Comparison of ENCODE assay signal across 8 cellular contexts in the genomic region with DNA sequence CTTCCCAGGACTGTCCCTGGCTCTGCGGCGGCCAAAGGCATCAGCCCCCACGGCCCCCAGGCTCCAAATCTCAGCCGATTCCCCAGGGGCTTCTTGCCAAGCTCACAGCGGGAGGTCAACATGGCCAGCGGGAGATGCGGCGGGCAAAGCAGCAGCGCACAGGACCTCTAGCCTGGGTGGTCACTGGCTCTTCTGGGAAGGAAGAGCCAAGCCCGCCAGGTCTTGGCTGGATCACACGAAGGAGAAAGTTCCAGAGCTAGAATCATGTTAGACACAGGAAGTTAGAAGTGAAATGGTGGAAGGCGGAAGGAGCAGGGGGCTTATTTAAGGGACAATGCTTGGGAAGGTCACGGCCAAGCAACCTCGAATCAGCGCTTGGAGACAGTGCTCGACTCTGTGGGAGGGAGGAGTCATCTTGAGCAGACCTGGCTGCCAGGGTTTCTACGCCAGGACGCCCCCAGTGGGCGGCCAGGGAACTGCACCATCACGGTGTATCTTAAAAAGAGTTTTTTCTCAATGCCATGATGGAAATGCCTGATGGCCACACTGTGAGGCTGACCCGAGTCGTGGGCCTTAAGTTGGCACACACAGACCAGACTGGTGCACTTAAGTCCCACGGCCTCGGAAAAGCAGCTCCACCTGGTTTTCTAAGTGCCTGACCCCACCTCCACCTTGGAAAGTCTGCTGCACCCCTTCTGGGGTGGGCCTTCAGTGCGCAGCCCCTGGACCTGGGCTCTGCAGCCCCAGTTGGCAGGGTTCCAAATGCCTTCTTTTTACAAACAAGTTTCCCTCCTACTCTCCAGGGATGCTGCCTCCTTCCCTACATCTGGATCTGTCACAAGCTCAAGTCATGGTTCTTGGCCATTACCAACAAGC. TPM values are rescaled to one million over a fixed set of nuclear protein-coding genes. Genes with fewer than 3 reads are reported as not detected.
A peak's percentile ranks its signal among the peaks of the same experiment; 100 is the strongest.
DNase-seq lines count a peak whose midpoint lies in the region; ATAC-seq and TF ChIP-seq lines count a peak whose summit lies in the region.

No MANE protein-coding gene starts in this region.

- H3K4me1 Mint-ChIP-seq in activated CD8-positive, alpha-beta T cell treated with anti-CD3 and anti-CD28 coated beads for 36 hours (ENCODE audit: low read depth), result peaks cover 15% of the 10 kb centered on the region

- peaks cover 25% of the 10 kb centered on the region for H3K36me3 Mint-ChIP-seq in activated CD8-positive, alpha-beta T cell treated with anti-CD3 and anti-CD28 coated beads for 36 hours (ENCODE audit: low read depth)

- intact Hi-C loops in activated CD8-positive, alpha-beta T cell treated with anti-CD3 and anti-CD28 coated beads for 36 hours (cut with micrococcal nuclease), result loop anchor here (10.0 kb wide), 1 partner anchor 313 kb away; no protein-coding TSS in a partner anchor

- H3K9me3 Mint-ChIP-seq in activated CD8-positive, alpha-beta T cell treated with anti-CD3 and anti-CD28 coated beads for 36 hours, result no peaks in the 10 kb centered on the region

- peak; percentile 86 for ATAC-seq in activated CD8-positive, alpha-beta T cell treated with anti-CD3 and anti-CD28 coated beads for 36 hours
- ATAC-seq in GM19351 (IDR thresholded peaks at IDR 0.05; ENCODE audit: unreplicated experiment), result no peak

- DNase-seq in SKM-1 treated with dmso at 0.1 percent for 144 hours (lab: John Stamatoyannopoulos, UW; ENCODE audit: unreplicated experiment), result peak; percentile 73
- DNase-seq in SKM-1 (lab: John Stamatoyannopoulos, UW; ENCODE audit: unreplicated experiment), result no peak
- peak; percentile 32 to 68 for DNase-seq in NCI-H446 (lab: John Stamatoyannopoulos, UW)
- DNase-seq in activated CD8-positive, alpha-beta T cell treated with anti-CD3 and anti-CD28 coated beads for 36 hours, result peak; percentile 88
- DNase-seq in ecto neural progenitor cell (ENCODE audit: low spot score), result peak; percentile 85
- peak; percentile 55 for DNase-seq in medulla oblongata (ENCODE audit: extremely low spot score)
- peak; percentile 37 to 45 for DNase-seq in stimulated activated CD8-positive, alpha-beta memory T cell treated with anti-CD3 and anti-CD28 coated beads, Interleukin-15, amount 100 ng/mL, for 4 hours (ENCODE audit: low read depth in 2 of 2)

- POLR2A ChIA-PET in activated CD8-positive, alpha-beta T cell treated with anti-CD3 and anti-CD28 coated beads for 36 hours (lab: Charles Lee), result interaction anchor here (0.6 kb wide), 1 partner anchor 434 kb away, joined by 3 read pairs; no protein-coding TSS in a partner anchor

- TF ChIP-seq CTCF in activated CD8-positive, alpha-beta T cell treated with anti-CD3 and anti-CD28 coated beads for 36 hours (IDR thresholded peaks at IDR 0.05), result peak; percentile 92

- H3K4me3 Mint-ChIP-seq in activated CD8-positive, alpha-beta T cell treated with anti-CD3 and anti-CD28 coated beads for 36 hours, result no peak overlapping the region

- H3K27me3 Mint-ChIP-seq in activated CD8-positive, alpha-beta T cell treated with anti-CD3 and anti-CD28 coated beads for 36 hours, result no peaks in the 10 kb centered on the region

- H3K27ac Mint-ChIP-seq in activated CD8-positive, alpha-beta T cell treated with anti-CD3 and anti-CD28 coated beads for 36 hours, result peak overlapping the region; percentile 57

- CTCF ChIA-PET in activated CD8-positive, alpha-beta T cell treated with anti-CD3 and anti-CD28 coated beads for 36 hours (lab: Charles Lee), result interaction anchor here (0.5 to 2.7 kb wide), 18 partner anchors 8 to 319 kb away, joined by 3 to 10 read pairs (median 3); no protein-coding TSS in a partner anchor

RNA-seq across cellular contexts. Expression of a gene that starts 29.3 kb away (rescaled TPM):
- 1 to 10 TPM; 3.6 TPM for total RNA-seq in activated CD8-positive, alpha-beta T cell treated with anti-CD3 and anti-CD28 coated beads for 36 hours

RNA-seq across cellular contexts. Expression of a gene that starts 29.5 kb away (rescaled TPM):
- 10 to 100 TPM; 42.9 to 43.4 TPM for total RNA-seq in activated CD8-positive, alpha-beta T cell treated with anti-CD3 and anti-CD28 coated beads for 36 hours

RNA-seq across cellular contexts. Expression of a gene that starts 52.9 kb away (rescaled TPM):
- total RNA-seq in activated CD8-positive, alpha-beta T cell treated with anti-CD3 and anti-CD28 coated beads for 36 hours, result under 1 TPM; 0.54 TPM
